Comparison of ENCODE assay signal across 25 cellular contexts in the genomic region with DNA sequence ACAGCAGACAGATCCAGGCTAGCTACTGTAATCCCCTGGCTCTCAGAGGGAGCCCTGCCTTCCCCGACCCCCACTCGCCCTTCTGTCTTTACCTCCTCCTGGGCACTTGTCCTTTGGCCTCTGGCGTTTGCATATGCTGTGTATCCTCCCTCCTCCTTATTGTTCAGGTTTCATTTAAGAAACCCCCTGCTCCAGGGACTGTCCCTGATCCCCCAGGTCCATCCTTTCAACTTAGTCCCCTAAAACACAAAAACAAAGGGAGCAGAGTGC. TPM values are rescaled to one million over a fixed set of nuclear protein-coding genes. Genes with fewer than 3 reads are reported as not detected.
"Had no signal": no experiment of that assay in that cellular context is flagged by ENCODE, and none has a peak within 500 bp of the region (broad histone marks: within the 10 kb centered on the region; RNA-seq: fewer than 3 reads in every experiment).

No MANE protein-coding gene starts in this region.

- H3K4me3 ChIP-seq: ascending aorta, cardiac muscle cell, gastroesophageal sphincter, skin epidermis, upper lobe of left lung, vagina had no signal

- H3K9me3 ChIP-seq: ascending aorta, gastroesophageal sphincter, upper lobe of left lung, vagina had no signal

- H3K36me3 ChIP-seq: ascending aorta, cardiac muscle cell, gastroesophageal sphincter, upper lobe of left lung, vagina had no signal

- ATAC-seq: gastroesophageal sphincter; left colon; stimulated activated effector memory CD8-positive, alpha-beta T cell treated with anti-CD3 and anti-CD28 coated beads, Interleukin-12 subunit alpha, Interleukin-12 subunit beta, amount 100 ng/mL, for 72 hours had no signal

- H3K27ac ChIP-seq: ascending aorta, cardiac muscle cell, gastroesophageal sphincter, skin epidermis, upper lobe of left lung, vagina had no signal

- H3K4me3 Mint-ChIP-seq: activated naive CD4-positive, alpha-beta T cell treated with anti-CD3 and anti-CD28 coated beads, Interleukin-2, amount 10 ng/mL, durations not matched to agents 7 days and 5 days; activated naive CD8-positive, alpha-beta T cell treated with anti-CD3 and anti-CD28 coated beads, Interleukin-2, amount 10 ng/mL, durations not matched to agents 7 days and 5 days; brain; immature natural killer cell; neural crest cell; stimulated activated effector memory CD8-positive, alpha-beta T cell treated with anti-CD3 and anti-CD28 coated beads, Interleukin-12 subunit alpha, Interleukin-12 subunit beta, amount 100 ng/mL, for 72 hours; stimulated activated naive CD8-positive, alpha-beta T cell treated with anti-CD3 and anti-CD28 coated beads, Interleukin-15, Interleukin-2, amounts not matched to agents 100 ng/mL and 50 ng/mL, for 24 hours had no signal

- H3K27ac Mint-ChIP-seq: activated naive CD4-positive, alpha-beta T cell treated with anti-CD3 and anti-CD28 coated beads, Interleukin-2, amount 10 ng/mL, durations not matched to agents 7 days and 5 days; activated naive CD8-positive, alpha-beta T cell treated with anti-CD3 and anti-CD28 coated beads, Interleukin-2, amount 10 ng/mL, durations not matched to agents 7 days and 5 days; immature natural killer cell; stimulated activated effector memory CD8-positive, alpha-beta T cell treated with anti-CD3 and anti-CD28 coated beads, Interleukin-12 subunit alpha, Interleukin-12 subunit beta, amount 100 ng/mL, for 72 hours; stimulated activated naive CD8-positive, alpha-beta T cell treated with anti-CD3 and anti-CD28 coated beads, Interleukin-15, Interleukin-2, amounts not matched to agents 100 ng/mL and 50 ng/mL, for 24 hours had no signal

- H3K4me1 ChIP-seq: ascending aorta, gastroesophageal sphincter, vagina had no signal

- H3K4me1 Mint-ChIP-seq: activated naive CD4-positive, alpha-beta T cell treated with anti-CD3 and anti-CD28 coated beads, Interleukin-2, amount 10 ng/mL, durations not matched to agents 7 days and 5 days; immature natural killer cell had no signal

- H3K36me3 Mint-ChIP-seq: activated naive CD4-positive, alpha-beta T cell treated with anti-CD3 and anti-CD28 coated beads, Interleukin-2, amount 10 ng/mL, durations not matched to agents 7 days and 5 days; activated naive CD8-positive, alpha-beta T cell treated with anti-CD3 and anti-CD28 coated beads, Interleukin-2, amount 10 ng/mL, durations not matched to agents 7 days and 5 days; brain; immature natural killer cell; stimulated activated effector memory CD8-positive, alpha-beta T cell treated with anti-CD3 and anti-CD28 coated beads, Interleukin-12 subunit alpha, Interleukin-12 subunit beta, amount 100 ng/mL, for 72 hours had no signal

- H3K9me3 Mint-ChIP-seq: activated naive CD4-positive, alpha-beta T cell treated with anti-CD3 and anti-CD28 coated beads, Interleukin-2, amount 10 ng/mL, durations not matched to agents 7 days and 5 days; activated naive CD8-positive, alpha-beta T cell treated with anti-CD3 and anti-CD28 coated beads, Interleukin-2, amount 10 ng/mL, durations not matched to agents 7 days and 5 days; immature natural killer cell; neural crest cell; stimulated activated effector memory CD8-positive, alpha-beta T cell treated with anti-CD3 and anti-CD28 coated beads, Interleukin-12 subunit alpha, Interleukin-12 subunit beta, amount 100 ng/mL, for 72 hours; stimulated activated naive CD8-positive, alpha-beta T cell treated with anti-CD3 and anti-CD28 coated beads, Interleukin-15, Interleukin-2, amounts not matched to agents 100 ng/mL and 50 ng/mL, for 24 hours had no signal

- DNase-seq: activated CD4-positive, alpha-beta T cell treated with anti-CD3 and anti-CD28 coated beads for 4 hours; activated CD4-positive, alpha-beta T cell treated with anti-CD3 and anti-CD28 coated beads, Interleukin-2, amount 50 U/mL, for 48 hours; activated CD4-positive, CD25-positive, alpha-beta regulatory T cell; activated CD8-positive, alpha-beta memory T cell treated with anti-CD3 and anti-CD28 coated beads for 24 hours; activated gamma-delta T cell; activated naive CD4-positive, alpha-beta T cell treated with anti-CD3 and anti-CD28 coated beads, Interleukin-2, amount 10 ng/mL, durations not matched to agents 7 days and 5 days; activated naive CD8-positive, alpha-beta T cell treated with anti-CD3 and anti-CD28 coated beads, Interleukin-2, amount 10 ng/mL, durations not matched to agents 7 days and 5 days; activated T-cell treated with anti-CD3 and anti-CD28 coated beads, Interleukin-2, amount 50 U/mL, for 1 hour; hypothalamus; immature natural killer cell; left colon; stimulated activated CD4-positive, alpha-beta T cell treated with anti-CD3 and anti-CD28 coated beads, Interleukin-4, amount 100 ng/mL, for 24 hours; T-helper 2 cell; upper lobe of left lung had no signal

- H3K27me3 ChIP-seq: ascending aorta, cardiac muscle cell, upper lobe of left lung, vagina had no signal

- H3K27me3 Mint-ChIP-seq: activated naive CD8-positive, alpha-beta T cell treated with anti-CD3 and anti-CD28 coated beads, Interleukin-2, amount 10 ng/mL, durations not matched to agents 7 days and 5 days; brain; stimulated activated naive CD8-positive, alpha-beta T cell treated with anti-CD3 and anti-CD28 coated beads, Interleukin-15, Interleukin-2, amounts not matched to agents 100 ng/mL and 50 ng/mL, for 24 hours had no signal

RNA-seq across cellular contexts. Expression of gene GRID1, which starts 25.7 kb away (rescaled TPM):
- total RNA-seq: activated naive CD8-positive, alpha-beta T cell treated with anti-CD3 and anti-CD28 coated beads, Interleukin-2, amount 10 ng/mL, durations not matched to agents 7 days and 5 days; endothelial cell of umbilical vein; fibroblast of villous mesenchyme had no signal
- polyA plus RNA-seq: endothelial cell of umbilical vein, immature natural killer cell had no signal
